In genomic region chr6:151044465-151045441, GRCh38 we compare ENCODE assay signal across 8 cellular contexts.
A peak's percentile ranks its signal among the peaks of the same experiment; 100 is the strongest.
DNase-seq lines count a peak whose midpoint lies in the region; ATAC-seq, FAIRE-seq and TF ChIP-seq lines count a peak whose summit lies in the region.

No MANE protein-coding gene starts in this region.

- peak overlapping the region; percentile 36 for H3K4me3 ChIP-seq in astrocyte (ENCODE audit: insufficient read depth, low read depth, low read length)
- no peak overlapping the region for H3K4me3 ChIP-seq in kidney epithelial cell (ENCODE audit: low read depth, low read length)

- no peaks in the 10 kb centered on the region for H4K20me1 ChIP-seq in astrocyte (ENCODE audit: insufficient read depth, low read length)

- H3K4me1 Mint-ChIP-seq in astrocyte (ENCODE audit: low read depth, unreplicated experiment), result peaks cover 59% of the 10 kb centered on the region
- peaks cover 49% of the 10 kb centered on the region for H3K4me1 Mint-ChIP-seq in type B pancreatic cell (ENCODE audit: unreplicated experiment)

- TF ChIP-seq CTCF in astrocyte (IDR thresholded peaks at IDR 0.05; ENCODE audit: insufficient read depth, low read depth, low read length) (no peak), kidney epithelial cell (IDR thresholded peaks at IDR 0.05; ENCODE audit: insufficient read depth, low read length, poor library complexity, severe bottlenecking) (no peak), type B pancreatic cell (conservative IDR thresholded peaks at IDR 0.05) (no peak)

- peak overlapping the region; percentile 98 for H3K27ac Mint-ChIP-seq in astrocyte (ENCODE audit: unreplicated experiment)
- peak overlapping the region; percentile 88 for H3K27ac Mint-ChIP-seq in type B pancreatic cell

- H3K4me3 Mint-ChIP-seq in astrocyte (ENCODE audit: unreplicated experiment) (peak overlapping the region; percentile 17), type B pancreatic cell (peak overlapping the region; percentile 76)

- peak; percentile 52 for DNase-seq in NCI-H128 (lab: John Stamatoyannopoulos, UW; ENCODE audit: unreplicated experiment)
- peak; percentile 91 for DNase-seq in astrocyte (ENCODE audit: low read depth)
- peak; percentile 96 for DNase-seq in kidney epithelial cell (ENCODE audit: low read depth)
- no peak for DNase-seq in type B pancreatic cell (ENCODE audit: extremely low spot score, unreplicated experiment)

- H3K79me2 ChIP-seq in astrocyte (ENCODE audit: insufficient read depth, low read length), result peaks cover 4% of the 10 kb centered on the region

- H3K36me3 Mint-ChIP-seq in astrocyte (ENCODE audit: low read depth, unreplicated experiment) (peaks cover 25% of the 10 kb centered on the region), type B pancreatic cell (peaks cover 29% of the 10 kb centered on the region)

- no peaks in the 10 kb centered on the region for H3K9me3 Mint-ChIP-seq in astrocyte (ENCODE audit: unreplicated experiment)
- peaks cover 4% of the 10 kb centered on the region for H3K9me3 Mint-ChIP-seq in type B pancreatic cell

- H3K27me3 ChIP-seq in astrocyte (ENCODE audit: insufficient read depth, low read length), result no peaks in the 10 kb centered on the region
- H3K27me3 ChIP-seq in kidney epithelial cell (ENCODE audit: control insufficient read depth, insufficient read depth, low read length), result no peaks in the 10 kb centered on the region

- H3K27ac ChIP-seq in astrocyte (ENCODE audit: low read depth, low read length), result peak overlapping the region; percentile 99

- peak overlapping the region; percentile 71 for H3K4me2 ChIP-seq in astrocyte (ENCODE audit: low read length)

- no peak for FAIRE-seq in astrocyte (lab: Jason Lieb, UNC)

- no peaks in the 10 kb centered on the region for H3K27me3 Mint-ChIP-seq in astrocyte (ENCODE audit: low read depth, unreplicated experiment)
- H3K27me3 Mint-ChIP-seq in type B pancreatic cell, result no peaks in the 10 kb centered on the region

- peak overlapping the region; percentile 87 for H3K9ac ChIP-seq in astrocyte (ENCODE audit: low read length)

- H3K9me3 ChIP-seq in astrocyte (ENCODE audit: insufficient read depth, low read depth, low read length), result no peaks in the 10 kb centered on the region

- H3K36me3 ChIP-seq in astrocyte (ENCODE audit: insufficient read depth, low read length) (no peaks in the 10 kb centered on the region), kidney epithelial cell (ENCODE audit: control insufficient read depth, insufficient read depth, low read length) (no peaks in the 10 kb centered on the region)

- no peak overlapping the region for H2AFZ ChIP-seq in astrocyte (ENCODE audit: low read depth, low read length)

- peaks cover 57% of the 10 kb centered on the region for H3K4me1 ChIP-seq in astrocyte (ENCODE audit: insufficient read depth, low read length)

- no peak for ATAC-seq in HG03342 (IDR thresholded peaks at IDR 0.05; ENCODE audit: unreplicated experiment)
- ATAC-seq in HG03045 (IDR thresholded peaks at IDR 0.05; ENCODE audit: unreplicated experiment), result no peak
- ATAC-seq in GM21619 (IDR thresholded peaks at IDR 0.05; ENCODE audit: unreplicated experiment), result no peak
- no peak for ATAC-seq in HG02981 (IDR thresholded peaks at IDR 0.05; ENCODE audit: unreplicated experiment)
